In genomic region chr10:125535559-125535958, GRCh38 we compare ENCODE assay signal across 31 cellular contexts.
"Had no signal": no experiment of that assay in that cellular context is flagged by ENCODE, and none has a peak within 500 bp of the region (broad histone marks: within the 10 kb centered on the region; RNA-seq: fewer than 3 reads in every experiment).

No MANE protein-coding gene starts in this region.

- FAIRE-seq: small intestine, urothelium cell line had no signal

- H3K4me3 ChIP-seq: ovary, psoas muscle, right lobe of liver, sigmoid colon, stomach, thoracic aorta, thyroid gland, tibial nerve, upper lobe of left lung, vagina had no signal

- H3K27ac Mint-ChIP-seq: naive thymus-derived CD8-positive, alpha-beta T cell; natural killer cell treated with Interleukin-12 subunit alpha and Interleukin-12 subunit beta and Interleukin-15 and Interleukin-18, amount 100 ng/mL, for 72 hours; nephron progenitor cell; progenitor cell of endocrine pancreas; stimulated activated effector memory CD8-positive, alpha-beta T cell treated with anti-CD3 and anti-CD28 coated beads, Interleukin-12 subunit alpha, Interleukin-12 subunit beta, amount 100 ng/mL, for 72 hours; stimulated activated naive B cell treated with anti-CD40 and anti-IgM and Interleukin-4, amounts not matched to agents 10 μg/mL and 1 μg/mL and 100 μg/mL, for 72 hours; stimulated activated naive CD8-positive, alpha-beta T cell treated with anti-CD3 and anti-CD28 coated beads, Interleukin-15, Interleukin-2, amounts not matched to agents 100 ng/mL and 50 ng/mL, for 24 hours had no signal

- H3K9me3 Mint-ChIP-seq: naive thymus-derived CD8-positive, alpha-beta T cell; natural killer cell treated with Interleukin-12 subunit alpha and Interleukin-12 subunit beta and Interleukin-15 and Interleukin-18, amount 100 ng/mL, for 72 hours; nephron progenitor cell; neural crest cell; stimulated activated effector memory CD8-positive, alpha-beta T cell treated with anti-CD3 and anti-CD28 coated beads, Interleukin-12 subunit alpha, Interleukin-12 subunit beta, amount 100 ng/mL, for 72 hours; stimulated activated naive CD8-positive, alpha-beta T cell treated with anti-CD3 and anti-CD28 coated beads, Interleukin-15, Interleukin-2, amounts not matched to agents 100 ng/mL and 50 ng/mL, for 24 hours had no signal

- H3K9ac ChIP-seq: parathyroid adenoma had no signal

- H3K36me3 ChIP-seq: neutrophil, ovary, right lobe of liver, sigmoid colon, stomach, thoracic aorta, thyroid gland, tibial nerve, upper lobe of left lung, vagina had no signal

- DNase-seq: naive thymus-derived CD8-positive, alpha-beta T cell; nephron progenitor cell; nucleus accumbens; ovary; posterior cingulate gyrus; psoas muscle; right cardiac atrium; right lobe of liver; sigmoid colon; small intestine; stimulated activated CD4-positive, alpha-beta T cell treated with anti-CD3 and anti-CD28 coated beads, Interleukin-15, amount 100 ng/mL, for 24 hours; stimulated activated CD4-positive, alpha-beta T cell treated with anti-CD3 and anti-CD28 coated beads, Interleukin-2, amount 100 ng/mL, for 24 hours; stimulated activated CD4-positive, alpha-beta T cell treated with anti-CD3 and anti-CD28 coated beads, Interleukin-2, amount 100 ng/mL, for 48 hours; stimulated activated CD4-positive, alpha-beta T cell treated with anti-CD3 and anti-CD28 coated beads, Interleukin-4, amount 100 ng/mL, for 24 hours; stimulated activated naive B cell treated with anti-CD40 and anti-IgM and Interleukin-4, amounts not matched to agents 10 μg/mL and 1 μg/mL and 100 μg/mL, for 72 hours; stimulated activated naive CD4-positive, alpha-beta T cell treated with Interleukin-2 at 50 U/mL for 16 hours; stomach; thyroid gland; trophoblast cell; upper lobe of left lung had no signal

- H3K4me1 Mint-ChIP-seq: naive thymus-derived CD8-positive, alpha-beta T cell; stimulated activated effector memory CD8-positive, alpha-beta T cell treated with anti-CD3 and anti-CD28 coated beads, Interleukin-12 subunit alpha, Interleukin-12 subunit beta, amount 100 ng/mL, for 72 hours; stimulated activated naive B cell treated with anti-CD40 and anti-IgM and Interleukin-4, amounts not matched to agents 10 μg/mL and 1 μg/mL and 100 μg/mL, for 72 hours had no signal

- H3K4me3 Mint-ChIP-seq: naive thymus-derived CD8-positive, alpha-beta T cell; natural killer cell treated with Interleukin-12 subunit alpha and Interleukin-12 subunit beta and Interleukin-15 and Interleukin-18, amount 100 ng/mL, for 72 hours; nephron progenitor cell; neural crest cell; stimulated activated effector memory CD8-positive, alpha-beta T cell treated with anti-CD3 and anti-CD28 coated beads, Interleukin-12 subunit alpha, Interleukin-12 subunit beta, amount 100 ng/mL, for 72 hours; stimulated activated naive B cell treated with anti-CD40 and anti-IgM and Interleukin-4, amounts not matched to agents 10 μg/mL and 1 μg/mL and 100 μg/mL, for 72 hours; stimulated activated naive CD8-positive, alpha-beta T cell treated with anti-CD3 and anti-CD28 coated beads, Interleukin-15, Interleukin-2, amounts not matched to agents 100 ng/mL and 50 ng/mL, for 24 hours had no signal

- H3K4me1 ChIP-seq: parathyroid adenoma, psoas muscle, right lobe of liver, tibial nerve, upper lobe of left lung, vagina had no signal

- H3K9me3 ChIP-seq: neutrophil, ovary, psoas muscle, right lobe of liver, sigmoid colon, stomach, thoracic aorta, thyroid gland, tibial nerve, upper lobe of left lung, vagina had no signal

- H2AFZ ChIP-seq: parathyroid adenoma had no signal

- H3K27me3 ChIP-seq: neutrophil, ovary, right lobe of liver, sigmoid colon, stomach, thyroid gland, tibial nerve, upper lobe of left lung, vagina had no signal

- H3K27ac ChIP-seq: neutrophil, ovary, parathyroid adenoma, psoas muscle, right lobe of liver, sigmoid colon, stomach, thoracic aorta, thyroid gland, tibial nerve, upper lobe of left lung, vagina had no signal

- H3K79me2 ChIP-seq: parathyroid adenoma had no signal

- H3K36me3 Mint-ChIP-seq: naive thymus-derived CD8-positive, alpha-beta T cell; natural killer cell treated with Interleukin-12 subunit alpha and Interleukin-12 subunit beta and Interleukin-15 and Interleukin-18, amount 100 ng/mL, for 72 hours; stimulated activated effector memory CD8-positive, alpha-beta T cell treated with anti-CD3 and anti-CD28 coated beads, Interleukin-12 subunit alpha, Interleukin-12 subunit beta, amount 100 ng/mL, for 72 hours; stimulated activated naive B cell treated with anti-CD40 and anti-IgM and Interleukin-4, amounts not matched to agents 10 μg/mL and 1 μg/mL and 100 μg/mL, for 72 hours had no signal
